Comparison of ENCODE assay signal across 24 cellular contexts in genomic region chr13:113740286-113740556, GRCh38.
"Had no signal": no experiment of that assay in that cellular context is flagged by ENCODE, and none has a peak within 500 bp of the region (broad histone marks: within the 10 kb centered on the region; RNA-seq: fewer than 3 reads in every experiment).

No MANE protein-coding gene starts in this region.

- H3K27me3 ChIP-seq: dorsolateral prefrontal cortex, hepatocyte had no signal

- DNase-seq: activated CD4-positive, alpha-beta memory T cell treated with anti-CD3 and anti-CD28 coated beads, Interleukin-2, amount 10 ng/mL, durations not matched to agents 7 days and 5 days; activated CD4-positive, alpha-beta T cell treated with anti-CD3 and anti-CD28 coated beads for 36 hours; activated CD4-positive, alpha-beta T cell treated with anti-CD3 and anti-CD28 coated beads, Interleukin-2, amount 10 ng/mL, durations not matched to agents 24 days and 14 days; activated CD4-positive, CD25-positive, alpha-beta regulatory T cell; activated CD4-positive, CD25-positive, alpha-beta regulatory T cell treated with anti-CD3 and anti-CD28 coated beads, Interleukin-2, amount 50 U/mL, for 72 hours; activated CD8-positive, alpha-beta memory T cell treated with anti-CD3 and anti-CD28 coated beads, Interleukin-2, amount 50 U/mL, for 48 hours; activated gamma-delta T cell; activated naive CD4-positive, alpha-beta T cell; activated naive CD4-positive, alpha-beta T cell treated with anti-CD3 and anti-CD28 coated beads, Interleukin-2, amount 10 ng/mL, durations not matched to agents 7 days and 5 days; activated naive CD8-positive, alpha-beta T cell treated with anti-CD3 and anti-CD28 coated beads, Interleukin-2, amount 10 ng/mL, durations not matched to agents 7 days and 5 days; activated T-cell treated with anti-CD3 and anti-CD28 coated beads for 4 hours; activated T-cell treated with anti-CD3 and anti-CD28 coated beads, Interleukin-2, amount 50 U/mL, for 24 hours; activated T-cell treated with anti-CD3 and anti-CD28 coated beads, Interleukin-2, amount 50 U/mL, for 72 hours; brain microvascular endothelial cell; effector memory CD8-positive, alpha-beta T cell; esophagus squamous epithelium; foreskin melanocyte; heart right ventricle; T-helper 2 cell had no signal

- H3K36me3 ChIP-seq: brain microvascular endothelial cell, esophagus squamous epithelium, gastroesophageal sphincter, heart right ventricle had no signal

- H3K4me3 ChIP-seq: coronary artery, esophagus squamous epithelium, gastroesophageal sphincter, heart right ventricle, hepatocyte had no signal

- H3K4me2 ChIP-seq: hepatocyte had no signal

- H3K9me3 ChIP-seq: esophagus squamous epithelium, gastroesophageal sphincter, heart right ventricle had no signal

- ATAC-seq: activated CD4-positive, alpha-beta T cell treated with anti-CD3 and anti-CD28 coated beads for 36 hours; activated naive CD4-positive, alpha-beta T cell treated with anti-CD3 and anti-CD28 coated beads, Interleukin-2, amount 50 U/mL, for 72 hours; activated T-cell treated with anti-CD3 and anti-CD28 coated beads, Interleukin-2, amount 50 U/mL, for 72 hours; effector memory CD8-positive, alpha-beta T cell; gastroesophageal sphincter; heart right ventricle had no signal

- H3K27ac ChIP-seq: brain microvascular endothelial cell, coronary artery, dorsolateral prefrontal cortex, esophagus squamous epithelium, gastroesophageal sphincter, heart right ventricle, hepatocyte had no signal
